ENCODE assay signal across 23 cellular contexts in the genomic region with DNA sequence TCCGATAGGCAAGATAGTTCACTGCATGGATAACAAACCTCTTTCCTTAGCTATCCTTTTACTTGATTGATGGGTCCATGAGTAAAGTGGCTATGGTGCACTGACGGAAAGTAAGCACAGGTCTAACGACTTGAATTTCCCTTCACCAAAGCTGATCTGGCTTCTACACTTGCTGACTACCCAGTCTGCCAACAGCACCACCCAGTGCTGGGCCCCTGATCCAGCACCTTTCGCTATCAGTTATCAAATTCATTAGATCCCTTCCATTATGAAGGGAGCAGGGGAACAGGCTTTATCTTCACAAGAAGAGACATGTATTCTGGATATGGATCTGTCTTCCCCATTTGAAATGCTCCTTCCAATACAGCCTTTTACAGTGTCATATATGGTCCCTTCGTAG.
DNase-seq lines count a peak whose midpoint lies in the region; ATAC-seq and TF ChIP-seq lines count a peak whose summit lies in the region.
"Had no signal": no experiment of that assay in that cellular context is flagged by ENCODE, and none has a peak within 500 bp of the region (broad histone marks: within the 10 kb centered on the region; RNA-seq: fewer than 3 reads in every experiment).

No MANE protein-coding gene starts in this region.

- no peak overlapping the region for H3K27ac Mint-ChIP-seq in nephron progenitor cell
- no peak overlapping the region for H3K27ac Mint-ChIP-seq in activated CD4-positive, alpha-beta memory T cell treated with anti-CD3 and anti-CD28 coated beads for 36 hours
- H3K27ac Mint-ChIP-seq: activated naive CD4-positive, alpha-beta T cell treated with anti-CD3 and anti-CD28 coated beads, Interleukin-2, amount 50 U/mL, for 72 hours; activated T-helper 1 cell treated with anti-CD3 and anti-CD28 coated beads, Interleukin-12 subunit alpha, Interleukin-12 subunit beta, Interleukin-2, Interleukin-4 antibody, amounts not matched to agents 30 ng/mL and 10 ng/mL and 1 ng/mL, durations not matched to agents 14 hours and 24 hours and 36 hours; stimulated activated naive CD8-positive, alpha-beta T cell treated with anti-CD3 and anti-CD28 coated beads, Interleukin-15, amount 100 ng/mL, for 72 hours had no signal

- no peaks in the 10 kb centered on the region for H3K9me3 ChIP-seq in Panc1 (ENCODE audit: control insufficient read depth, insufficient read depth, low read depth, low read length)
- H3K9me3 ChIP-seq: gastrocnemius medialis, neutrophil, upper lobe of left lung had no signal

- DNase-seq in Ammon's horn (ENCODE audit: low spot score) (peak; percentile 27), H7 (peak; percentile 13), Panc1 (ENCODE audit: low read depth, low spot score) (no peak), left lobe of liver (ENCODE audit: low spot score) (no peak), nephron progenitor cell (no peak), OCI-M2 (lab: John Stamatoyannopoulos, UW; ENCODE audit: unreplicated experiment) (no peak)
- no peak for DNase-seq in activated CD4-positive, alpha-beta memory T cell treated with anti-CD3 and anti-CD28 coated beads for 36 hours
- DNase-seq in stimulated activated CD4-positive, alpha-beta T cell treated with anti-CD3 and anti-CD28 coated beads, Interleukin-12 subunit alpha, Interleukin-12 subunit beta, amount 100 ng/mL, for 4 hours: no peak
- DNase-seq: activated CD4-positive, alpha-beta T cell treated with anti-CD3 and anti-CD28 coated beads for 1 hour; cerebellar nuclear complex; effector memory CD4-positive, alpha-beta T cell; gastrocnemius medialis; Kasumi-1; NCI-H1105 treated with DMSO at 0.1 percent for 48 hours; stimulated activated CD4-positive, alpha-beta T cell treated with anti-CD3 and anti-CD28 coated beads, Interleukin-4, amount 100 ng/mL, for 4 hours; stimulated activated naive CD8-positive, alpha-beta T cell treated with anti-CD3 and anti-CD28 coated beads, Interleukin-15, amount 100 ng/mL, for 72 hours; T1000; upper lobe of left lung had no signal

- POLR2A ChIA-PET in Panc1 (lab: Charles Lee): no interaction called here
- POLR2A ChIA-PET in activated CD4-positive, alpha-beta memory T cell treated with anti-CD3 and anti-CD28 coated beads for 36 hours (lab: Charles Lee): no interaction called here

- H3K27me3 Mint-ChIP-seq in nephron progenitor cell (ENCODE audit: low read depth, poor library complexity): peaks cover 6% of the 10 kb centered on the region
- H3K27me3 Mint-ChIP-seq in activated CD4-positive, alpha-beta memory T cell treated with anti-CD3 and anti-CD28 coated beads for 36 hours: peaks cover 13% of the 10 kb centered on the region

- CTCF ChIA-PET in Panc1 (lab: Charles Lee): no interaction called here
- CTCF ChIA-PET in activated CD4-positive, alpha-beta memory T cell treated with anti-CD3 and anti-CD28 coated beads for 36 hours (lab: Charles Lee): no interaction called here

- H3K36me3 Mint-ChIP-seq in nephron progenitor cell (ENCODE audit: low read depth): no peaks in the 10 kb centered on the region
- no peaks in the 10 kb centered on the region for H3K36me3 Mint-ChIP-seq in activated CD4-positive, alpha-beta memory T cell treated with anti-CD3 and anti-CD28 coated beads for 36 hours
- H3K36me3 Mint-ChIP-seq: activated naive CD4-positive, alpha-beta T cell treated with anti-CD3 and anti-CD28 coated beads, Interleukin-2, amount 50 U/mL, for 72 hours had no signal

- H3K4me1 Mint-ChIP-seq in nephron progenitor cell: peaks cover 9% of the 10 kb centered on the region
- H3K4me1 Mint-ChIP-seq in activated CD4-positive, alpha-beta memory T cell treated with anti-CD3 and anti-CD28 coated beads for 36 hours (ENCODE audit: low read depth): no peaks in the 10 kb centered on the region
- H3K4me1 Mint-ChIP-seq: stimulated activated naive CD8-positive, alpha-beta T cell treated with anti-CD3 and anti-CD28 coated beads, Interleukin-15, amount 100 ng/mL, for 72 hours had no signal

- H3K4me3 ChIP-seq in H7 (ENCODE audit: insufficient read depth, low read depth, low read length): no peak overlapping the region
- H3K4me3 ChIP-seq in Panc1 (ENCODE audit: low read depth in 2 of 2, low read length in 2 of 2): no peak overlapping the region
- H3K4me3 ChIP-seq: esophagus muscularis mucosa, gastrocnemius medialis, upper lobe of left lung had no signal

- in situ Hi-C loops in Panc1 (cut with HindIII; ENCODE audit: low pct_unique_long_range_greater_than_20kb, low sequenced_read_pairs): no loop called here

- no peak for ATAC-seq in Panc1
- ATAC-seq in left lobe of liver: peak; percentile 64
- ATAC-seq: activated naive CD4-positive, alpha-beta T cell treated with anti-CD3 and anti-CD28 coated beads, Interleukin-2, amount 50 U/mL, for 72 hours; gastrocnemius medialis; stimulated activated naive CD8-positive, alpha-beta T cell treated with anti-CD3 and anti-CD28 coated beads, Interleukin-15, amount 100 ng/mL, for 72 hours had no signal

- no peaks in the 10 kb centered on the region for H3K36me3 ChIP-seq in H7 (replicated peaks; ENCODE audit: control insufficient read depth, insufficient read depth, low read length)
- H3K36me3 ChIP-seq in Panc1 (ENCODE audit: control insufficient read depth, insufficient read depth, low read length): no peaks in the 10 kb centered on the region
- H3K36me3 ChIP-seq: esophagus muscularis mucosa, gastrocnemius medialis, neutrophil, upper lobe of left lung had no signal

- H3K27me3 ChIP-seq in H7 (ENCODE audit: control insufficient read depth, insufficient read depth, low read length) (no peaks in the 10 kb centered on the region), Panc1 (ENCODE audit: control insufficient read depth, insufficient read depth, low read length) (no peaks in the 10 kb centered on the region; the same call in 1 of the 2 replicates)
- H3K27me3 ChIP-seq: esophagus muscularis mucosa, gastrocnemius medialis, neutrophil, upper lobe of left lung had no signal

- H3K4me3 Mint-ChIP-seq in nephron progenitor cell: no peak overlapping the region
- no peak overlapping the region for H3K4me3 Mint-ChIP-seq in activated CD4-positive, alpha-beta memory T cell treated with anti-CD3 and anti-CD28 coated beads for 36 hours
- H3K4me3 Mint-ChIP-seq: activated T-helper 1 cell treated with anti-CD3 and anti-CD28 coated beads, Interleukin-12 subunit alpha, Interleukin-12 subunit beta, Interleukin-2, Interleukin-4 antibody, amounts not matched to agents 30 ng/mL and 10 ng/mL and 1 ng/mL, durations not matched to agents 14 hours and 24 hours and 36 hours; stimulated activated naive CD8-positive, alpha-beta T cell treated with anti-CD3 and anti-CD28 coated beads, Interleukin-15, amount 100 ng/mL, for 72 hours had no signal

- intact Hi-C loops in Panc1 (cut with micrococcal nuclease; ENCODE audit: unreplicated experiment): no loop called here
- intact Hi-C loops in activated CD4-positive, alpha-beta memory T cell treated with anti-CD3 and anti-CD28 coated beads for 36 hours (cut with micrococcal nuclease): no loop called here

- H3K9me3 Mint-ChIP-seq in nephron progenitor cell: peaks cover 3% of the 10 kb centered on the region
- no peaks in the 10 kb centered on the region for H3K9me3 Mint-ChIP-seq in activated CD4-positive, alpha-beta memory T cell treated with anti-CD3 and anti-CD28 coated beads for 36 hours
- H3K9me3 Mint-ChIP-seq: activated naive CD4-positive, alpha-beta T cell treated with anti-CD3 and anti-CD28 coated beads, Interleukin-2, amount 50 U/mL, for 72 hours; activated T-helper 1 cell treated with anti-CD3 and anti-CD28 coated beads, Interleukin-12 subunit alpha, Interleukin-12 subunit beta, Interleukin-2, Interleukin-4 antibody, amounts not matched to agents 30 ng/mL and 10 ng/mL and 1 ng/mL, durations not matched to agents 14 hours and 24 hours and 36 hours; stimulated activated naive CD8-positive, alpha-beta T cell treated with anti-CD3 and anti-CD28 coated beads, Interleukin-15, amount 100 ng/mL, for 72 hours had no signal

- TF ChIP-seq CTCF in Panc1 (IDR thresholded peaks at IDR 0.05) (peak; percentile 24; the same call in 1 of the 2 replicates), nephron progenitor cell (IDR thresholded peaks at IDR 0.05) (no peak)

- no TSS peak for BruUV-seq in Panc1 (replicated peaks; lab: Mats Ljungman, UMichigan)

- no peak overlapping the region for H3K27ac ChIP-seq in Panc1 (ENCODE audit: low read length)
- H3K27ac ChIP-seq: esophagus muscularis mucosa, gastrocnemius medialis, neutrophil, RWPE1, upper lobe of left lung had no signal

- H3K4me1 ChIP-seq in Panc1 (ENCODE audit: control insufficient read depth, insufficient read depth, low read length): no peaks in the 10 kb centered on the region
- H3K4me1 ChIP-seq: esophagus muscularis mucosa, gastrocnemius medialis, upper lobe of left lung had no signal

Comparison
In these comparisons a context has a peak if more than half of its experiments do, and no peak if none do; other contexts are left out.
1. DNase-seq: peak in Ammon's horn (single experiment) and H7 (single experiment); none in Panc1 (single experiment), left lobe of liver (single experiment), nephron progenitor cell (single experiment), OCI-M2 (single experiment), activated CD4-positive, alpha-beta memory T cell treated with anti-CD3 and anti-CD28 coated beads for 36 hours (single experiment) and stimulated activated CD4-positive, alpha-beta T cell treated with anti-CD3 and anti-CD28 coated beads, Interleukin-12 subunit alpha, Interleukin-12 subunit beta, amount 100 ng/mL, for 4 hours (single experiment).